10 cellular contexts compared by ENCODE assay signal in genomic region chrX:153780678-153781427, GRCh38. TPM values are rescaled to one million over a fixed set of nuclear protein-coding genes. Genes with fewer than 3 reads are reported as not detected.
A peak's percentile ranks its signal among the peaks of the same experiment; 100 is the strongest.
DNase-seq lines count a peak whose midpoint lies in the region; ATAC-seq and TF ChIP-seq lines count a peak whose summit lies in the region.
"Had no signal": no experiment of that assay in that cellular context is flagged by ENCODE, and none has a peak within 500 bp of the region (broad histone marks: within the 10 kb centered on the region; RNA-seq: fewer than 3 reads in every experiment).

TSS of gene SRPK3 (plus strand) at chrX:153781041. CDS start at chrX:153781087, 46 bp downstream.

- H3K4me1 ChIP-seq in body of pancreas (peaks cover 8% of the 10 kb centered on the region), uterus (peaks cover 0 to 3% of the 10 kb centered on the region in 2 donors)

- no peaks in the 10 kb centered on the region for H3K27me3 ChIP-seq in body of pancreas
- no peaks in the 10 kb centered on the region for H3K27me3 ChIP-seq in uterus

- no peak for TF ChIP-seq CTCF in body of pancreas (IDR thresholded peaks at IDR 0.05)
- TF ChIP-seq CTCF in uterus (IDR thresholded peaks at IDR 0.05), result no peak

- CTCF ChIA-PET in activated naive CD4-positive, alpha-beta T cell treated with anti-CD3 and anti-CD28 coated beads, Interleukin-2, amount 10 ng/mL, durations not matched to agents 7 days and 5 days (lab: Charles Lee), result no interaction called here
- CTCF ChIA-PET in activated naive CD4-positive, alpha-beta T cell treated with anti-CD3 and anti-CD28 coated beads for 36 hours (lab: Charles Lee), result interaction anchor here (0.6 kb wide), 1 partner anchor 172 kb away, joined by 3 read pairs; no protein-coding TSS in a partner anchor

- TF ChIP-seq POLR2A in body of pancreas (IDR thresholded peaks at IDR 0.05), result no peak
- no peak for TF ChIP-seq POLR2A in uterus (IDR thresholded peaks at IDR 0.05)

- no peaks in the 10 kb centered on the region for H3K36me3 Mint-ChIP-seq in activated naive CD4-positive, alpha-beta T cell treated with anti-CD3 and anti-CD28 coated beads, Interleukin-2, amount 10 ng/mL, durations not matched to agents 7 days and 5 days
- no peaks in the 10 kb centered on the region for H3K36me3 Mint-ChIP-seq in activated naive CD4-positive, alpha-beta T cell treated with anti-CD3 and anti-CD28 coated beads for 36 hours (ENCODE audit: low read depth)
- H3K36me3 Mint-ChIP-seq in memory B cell, result peaks cover 3% of the 10 kb centered on the region

- intact Hi-C loops in activated naive CD4-positive, alpha-beta T cell treated with anti-CD3 and anti-CD28 coated beads for 36 hours (cut with micrococcal nuclease), result no loop called here
- intact Hi-C loops in body of pancreas (cut with DNase I), result no loop called here
- intact Hi-C loops in uterus (cut with DNase I; ENCODE audit: low total_unique reads), result no loop called here

- H3K9me3 Mint-ChIP-seq in activated naive CD4-positive, alpha-beta T cell treated with anti-CD3 and anti-CD28 coated beads, Interleukin-2, amount 10 ng/mL, durations not matched to agents 7 days and 5 days, result no peaks in the 10 kb centered on the region
- H3K9me3 Mint-ChIP-seq in activated naive CD4-positive, alpha-beta T cell treated with anti-CD3 and anti-CD28 coated beads for 36 hours, result no peaks in the 10 kb centered on the region
- no peaks in the 10 kb centered on the region for H3K9me3 Mint-ChIP-seq in memory B cell

- H3K4me1 Mint-ChIP-seq in activated naive CD4-positive, alpha-beta T cell treated with anti-CD3 and anti-CD28 coated beads, Interleukin-2, amount 10 ng/mL, durations not matched to agents 7 days and 5 days, result no peaks in the 10 kb centered on the region
- peaks cover 8% of the 10 kb centered on the region for H3K4me1 Mint-ChIP-seq in activated naive CD4-positive, alpha-beta T cell treated with anti-CD3 and anti-CD28 coated beads for 36 hours (ENCODE audit: low read depth)
- H3K4me1 Mint-ChIP-seq in memory B cell, result peaks cover 5% of the 10 kb centered on the region

- 13% methylated on average over 9 of the region's 52 CpGs; no CpG with 5 or more reads in 1 of the 2 donors for WGBS in body of pancreas, 2 donors

- peak within 1 kb of the TSS; percentile 49 for H3K27ac Mint-ChIP-seq in activated naive CD4-positive, alpha-beta T cell treated with anti-CD3 and anti-CD28 coated beads, Interleukin-2, amount 10 ng/mL, durations not matched to agents 7 days and 5 days
- no peak within 1 kb of the TSS for H3K27ac Mint-ChIP-seq in activated naive CD4-positive, alpha-beta T cell treated with anti-CD3 and anti-CD28 coated beads for 36 hours
- no peak within 1 kb of the TSS for H3K27ac Mint-ChIP-seq in memory B cell

- ATAC-seq in body of pancreas, result peak; percentile 40
- ATAC-seq in memory B cell (ENCODE audit: low read depth), result no peak
- no peak for ATAC-seq in HG03378 (IDR thresholded peaks at IDR 0.05; ENCODE audit: unreplicated experiment)

- no peak within 1 kb of the TSS for H3K4me3 ChIP-seq in body of pancreas
- H3K4me3 ChIP-seq in uterus, result peak within 1 kb of the TSS in 1 of 2 donors; percentile 21

- H3K4me3 Mint-ChIP-seq in activated naive CD4-positive, alpha-beta T cell treated with anti-CD3 and anti-CD28 coated beads, Interleukin-2, amount 10 ng/mL, durations not matched to agents 7 days and 5 days, result no peak within 1 kb of the TSS
- no peak within 1 kb of the TSS for H3K4me3 Mint-ChIP-seq in activated naive CD4-positive, alpha-beta T cell treated with anti-CD3 and anti-CD28 coated beads for 36 hours
- H3K4me3 Mint-ChIP-seq in memory B cell, result peak within 1 kb of the TSS; percentile 4

- peaks cover 29% of the 10 kb centered on the region for H3K27me3 Mint-ChIP-seq in activated naive CD4-positive, alpha-beta T cell treated with anti-CD3 and anti-CD28 coated beads, Interleukin-2, amount 10 ng/mL, durations not matched to agents 7 days and 5 days
- peaks cover 5% of the 10 kb centered on the region for H3K27me3 Mint-ChIP-seq in activated naive CD4-positive, alpha-beta T cell treated with anti-CD3 and anti-CD28 coated beads for 36 hours (ENCODE audit: low read depth)
- peaks cover 7% of the 10 kb centered on the region for H3K27me3 Mint-ChIP-seq in memory B cell

- no peak for DNase-seq in activated naive CD4-positive, alpha-beta T cell treated with anti-CD3 and anti-CD28 coated beads, Interleukin-2, amount 10 ng/mL, durations not matched to agents 7 days and 5 days
- no peak for DNase-seq in activated naive CD4-positive, alpha-beta T cell treated with anti-CD3 and anti-CD28 coated beads for 36 hours
- DNase-seq in body of pancreas (peak in 1 of 4 donors; percentile 39), memory B cell (ENCODE audit: low spot score in 2 of 2) (no peak), uterus (peak in 1 of 2 donors; percentile 39), cerebellar cortex (ENCODE audit: low spot score) (no peak)
- DNase-seq in stimulated activated CD4-positive, alpha-beta T cell treated with anti-CD3 and anti-CD28 coated beads, Interleukin-12 subunit alpha, Interleukin-12 subunit beta, amount 100 ng/mL, for 4 hours, result no peak
- DNase-seq: NCI-H2029 treated with DMSO at 0.1 percent for 48 hours had no signal

- H3K36me3 ChIP-seq in body of pancreas (replicated peaks in 1 of 2; ENCODE audit: insufficient read depth in 1 of 2, low read depth in 2 of 2), result peaks cover 0 to 3% of the 10 kb centered on the region in 2 donors
- H3K36me3 ChIP-seq in uterus, result no peaks in the 10 kb centered on the region

- H3K27ac ChIP-seq in body of pancreas (no peak within 1 kb of the TSS), uterus (peak within 1 kb of the TSS; percentile 33 to 69)
- H3K27ac ChIP-seq: neutrophil had no signal

- H3K9me3 ChIP-seq in body of pancreas, result no peaks in the 10 kb centered on the region
- H3K9me3 ChIP-seq in uterus, result no peaks in the 10 kb centered on the region
- H3K9me3 ChIP-seq: neutrophil had no signal

RNA-seq across cellular contexts. Expression of gene SRPK3, which starts in this region (rescaled TPM):
- total RNA-seq in activated naive CD4-positive, alpha-beta T cell treated with anti-CD3 and anti-CD28 coated beads for 36 hours, result not detected
- total RNA-seq in body of pancreas, result not detected
- 10 to 100 TPM in 1 of 4 donors, 1 to 10 TPM in 2, under 1 TPM in 1; 0.76 to 13.8 (median 5.5) TPM for total RNA-seq in uterus

Comparison
In these comparisons a context has a peak if more than half of its experiments do, and no peak if none do; other contexts are left out.
1. Peak in ATAC-seq in body of pancreas; RNA of the gene not detected or under 1 TPM.
2. H3K27ac ChIP-seq: peak in uterus (2 of 2); none in body of pancreas (0 of 4).